In the genomic region with DNA sequence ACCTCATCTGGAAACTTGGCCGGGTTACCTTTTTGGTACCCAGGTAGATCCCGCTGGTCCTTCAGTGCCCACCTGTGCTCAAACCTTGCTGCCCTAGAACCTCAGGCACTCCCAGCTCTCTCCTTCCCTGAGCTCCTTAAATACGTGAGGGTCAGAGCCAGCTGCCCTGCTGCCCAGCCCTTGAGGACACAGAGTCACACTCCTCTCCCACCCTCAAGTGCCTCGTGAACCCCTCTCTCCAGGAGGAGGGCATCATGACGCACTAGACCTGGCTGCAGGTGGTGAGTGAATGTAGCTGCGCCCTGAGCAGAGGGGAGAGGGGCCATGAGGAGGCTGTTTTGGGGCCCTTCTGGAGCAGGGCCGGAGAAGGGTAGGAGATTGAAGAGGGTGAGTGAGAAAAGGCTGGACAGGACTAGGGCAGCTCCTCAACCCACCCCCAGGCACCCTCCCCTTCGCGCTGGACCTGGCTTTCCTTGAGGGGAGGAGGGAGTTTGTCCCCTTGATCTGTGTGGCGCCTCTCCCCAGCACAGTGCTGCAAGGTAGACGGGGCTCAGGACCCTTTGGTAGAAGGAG, we compare ENCODE assay signal across 9 cellular contexts. TPM values are rescaled to one million over a fixed set of nuclear protein-coding genes. Genes with fewer than 3 reads are reported as not detected.
A peak's percentile ranks its signal among the peaks of the same experiment; 100 is the strongest.
DNase-seq lines count a peak whose midpoint lies in the region; TF ChIP-seq lines count a peak whose summit lies in the region.
"Had no signal": no experiment of that assay in that cellular context is flagged by ENCODE, and none has a peak within 500 bp of the region (broad histone marks: within the 10 kb centered on the region; RNA-seq: fewer than 3 reads in every experiment).

No MANE protein-coding gene starts in this region.

- no peaks in the 10 kb centered on the region for H3K36me3 Mint-ChIP-seq in activated naive CD8-positive, alpha-beta T cell treated with anti-CD3 and anti-CD28 coated beads for 36 hours

- 43 to 71% methylated on average over 11 of the region's 11 CpGs for WGBS in sigmoid colon, 2 donors

- H3K4me1 ChIP-seq in HUES48 (ENCODE audit: control insufficient read depth, insufficient read depth, low read length) (peaks cover 22% of the 10 kb centered on the region), iPS-18a (ENCODE audit: control insufficient read depth, low read depth, low read length) (peaks cover 18% of the 10 kb centered on the region), sigmoid colon (peaks cover 0 to 14% (median 14%) of the 10 kb centered on the region in 4 donors)

- DNase-seq in activated naive CD8-positive, alpha-beta T cell treated with anti-CD3 and anti-CD28 coated beads for 36 hours, result no peak
- DNase-seq in sigmoid colon, result no peak
- no peak for DNase-seq in NCI-H345 (lab: John Stamatoyannopoulos, UW)
- no peak for DNase-seq in OCI-M1 (lab: John Stamatoyannopoulos, UW)
- DNase-seq in NCI-H345 treated with DMSO at 0.1 percent for 48 hours (lab: John Stamatoyannopoulos, UW; ENCODE audit: unreplicated experiment), result no peak
- no peak for DNase-seq in C1 segment of cervical spinal cord (lab: John Stamatoyannopoulos, UW)
- DNase-seq: cortex of kidney had no signal

- no peaks in the 10 kb centered on the region for H3K9me3 Mint-ChIP-seq in activated naive CD8-positive, alpha-beta T cell treated with anti-CD3 and anti-CD28 coated beads for 36 hours

- H3K27me3 ChIP-seq in HUES48 (ENCODE audit: control insufficient read depth, insufficient read depth, low read length) (peaks cover 10% of the 10 kb centered on the region), iPS-18a (ENCODE audit: control insufficient read depth, insufficient read depth, low read length) (peaks cover 14% of the 10 kb centered on the region), sigmoid colon (peaks cover 19 to 46% (median 20%) of the 10 kb centered on the region in 3 donors)

- TF ChIP-seq POLR2A in sigmoid colon (IDR thresholded peaks at IDR 0.05), result no peak

- H3K27ac ChIP-seq in HUES48 (ENCODE audit: low read depth, low read length), result no peak overlapping the region
- H3K27ac ChIP-seq in iPS-18a (ENCODE audit: low read length), result no peak overlapping the region
- no peak overlapping the region for H3K27ac ChIP-seq in sigmoid colon

- H3K4me3 ChIP-seq in HUES48 (ENCODE audit: low read depth, low read length) (peak overlapping the region; percentile 73), iPS-18a (ENCODE audit: low read length) (peak overlapping the region; percentile 71), sigmoid colon (peak overlapping the region in 3 of 4 donors; percentile 36 to 48 (median 48))

- TF ChIP-seq CTCF in sigmoid colon (IDR thresholded peaks at IDR 0.05), result no peak

- no peak for TF ChIP-seq EP300 in sigmoid colon (IDR thresholded peaks at IDR 0.05)

- intact Hi-C loops in sigmoid colon (cut with DNase I), result no loop called here

- H3K36me3 ChIP-seq in HUES48 (ENCODE audit: control insufficient read depth, insufficient read depth, low read length), result no peaks in the 10 kb centered on the region
- H3K36me3 ChIP-seq in iPS-18a (ENCODE audit: control insufficient read depth, low read depth, low read length), result no peaks in the 10 kb centered on the region
- H3K36me3 ChIP-seq in sigmoid colon, result no peaks in the 10 kb centered on the region

- peaks cover 14% of the 10 kb centered on the region for H3K4me1 Mint-ChIP-seq in activated naive CD8-positive, alpha-beta T cell treated with anti-CD3 and anti-CD28 coated beads for 36 hours

- H3K4me3 Mint-ChIP-seq in activated naive CD8-positive, alpha-beta T cell treated with anti-CD3 and anti-CD28 coated beads for 36 hours, result peak overlapping the region; percentile 60

- H3K27me3 Mint-ChIP-seq in activated naive CD8-positive, alpha-beta T cell treated with anti-CD3 and anti-CD28 coated beads for 36 hours, result peaks cover 52% of the 10 kb centered on the region

- H3K9me3 ChIP-seq in HUES48 (ENCODE audit: control insufficient read depth, insufficient read depth, low read length), result no peaks in the 10 kb centered on the region
- H3K9me3 ChIP-seq in iPS-18a (ENCODE audit: control insufficient read depth, low read depth, low read length), result no peaks in the 10 kb centered on the region
- no peaks in the 10 kb centered on the region for H3K9me3 ChIP-seq in sigmoid colon

- peak overlapping the region; percentile 78 for H3K9ac ChIP-seq in HUES48 (ENCODE audit: low read depth, low read length)
- peak overlapping the region; percentile 63 for H3K9ac ChIP-seq in iPS-18a (ENCODE audit: low read length)

- H3K27ac Mint-ChIP-seq in activated naive CD8-positive, alpha-beta T cell treated with anti-CD3 and anti-CD28 coated beads for 36 hours, result no peak overlapping the region

RNA-seq across cellular contexts. Expression of a gene that starts 0.9 kb away (rescaled TPM):
- 1 to 10 TPM; 1.8 to 1.9 TPM for total RNA-seq in activated naive CD8-positive, alpha-beta T cell treated with anti-CD3 and anti-CD28 coated beads for 36 hours
- under 1 TPM in 1 of 4 donors, not detected in 3; 0.33 TPM for total RNA-seq in sigmoid colon
- polyA plus RNA-seq in sigmoid colon, result 1 to 10 TPM; 1.6 to 6.3 (median 1.8) TPM
